Comparison of ENCODE assay signal across 8 cellular contexts in the genomic region with DNA sequence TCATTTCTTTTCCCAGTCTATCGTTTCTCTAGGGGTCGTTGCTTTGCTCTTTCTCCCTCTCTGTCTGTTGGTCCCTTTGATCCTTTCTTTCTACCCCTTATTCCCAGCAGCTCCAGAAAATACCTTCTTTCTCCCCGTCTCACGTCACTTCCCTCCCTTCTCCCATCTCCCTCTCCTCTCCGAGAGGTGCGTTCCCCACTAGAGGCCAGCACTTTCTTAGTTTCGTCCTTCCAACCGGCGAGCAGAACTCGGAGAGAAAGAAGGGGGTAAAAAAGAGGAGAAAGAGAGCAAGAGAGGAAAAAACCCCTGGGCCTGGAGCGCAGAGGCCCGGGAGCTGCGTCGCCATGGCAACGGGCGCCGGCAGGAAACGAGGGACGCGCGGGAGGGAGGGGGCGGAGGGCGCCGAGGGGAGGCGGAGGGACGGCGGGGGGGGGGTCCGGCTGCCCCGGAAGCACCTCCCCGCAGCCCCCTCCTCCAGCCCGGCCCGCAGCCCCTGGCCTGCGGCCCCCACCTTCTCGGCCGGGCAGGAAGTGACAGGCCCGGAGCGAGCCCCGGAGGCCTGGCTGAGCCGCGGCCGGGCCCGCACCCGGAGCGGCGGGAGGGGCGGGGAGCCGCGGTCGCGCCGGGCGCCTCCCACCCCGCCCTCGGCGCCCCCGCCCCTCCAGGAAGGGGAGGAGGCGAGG. TPM values are rescaled to one million over a fixed set of nuclear protein-coding genes. Genes with fewer than 3 reads are reported as not detected.
DNase-seq lines count a peak whose midpoint lies in the region; ATAC-seq, FAIRE-seq and TF ChIP-seq lines count a peak whose summit lies in the region.
"Not testable (repeated sequence)": the region's sequence is repeated elsewhere in the genome, so short reads cannot be mapped to it uniquely, and the experiment has no call there.

PHC1 (plus strand) TSS at position 477 of the 683 bp plus-strand sequence. CDS start 3,169 bp downstream, outside the sequence.

- not testable (repeated sequence) for H3K9me3 Mint-ChIP-seq in activated T-helper 1 cell treated with anti-CD3 and anti-CD28 coated beads, Interleukin-12 subunit alpha, Interleukin-12 subunit beta, Interleukin-2, Interleukin-4 antibody, amounts not matched to agents 30 ng/mL and 10 ng/mL and 1 ng/mL, durations not matched to agents 14 hours and 24 hours and 36 hours

- H3K36me3 Mint-ChIP-seq in activated T-helper 1 cell treated with anti-CD3 and anti-CD28 coated beads, Interleukin-12 subunit alpha, Interleukin-12 subunit beta, Interleukin-2, Interleukin-4 antibody, amounts not matched to agents 30 ng/mL and 10 ng/mL and 1 ng/mL, durations not matched to agents 14 hours and 24 hours and 36 hours (ENCODE audit: low read depth): not testable (repeated sequence)

- intact Hi-C loops in activated T-helper 1 cell treated with anti-CD3 and anti-CD28 coated beads, Interleukin-12 subunit alpha, Interleukin-12 subunit beta, Interleukin-2, Interleukin-4 antibody, amounts not matched to agents 30 ng/mL and 10 ng/mL and 1 ng/mL, durations not matched to agents 14 hours and 24 hours and 36 hours (cut with micrococcal nuclease): loop anchor here (1.0 to 2.0 kb wide), 4 partner anchors 24 to 217 kb away; partner anchors contain the start of genes M6PR and RIMKLB

- peak within 1 kb of the TSS; percentile 80 for H3K27ac Mint-ChIP-seq in activated T-helper 1 cell treated with anti-CD3 and anti-CD28 coated beads, Interleukin-12 subunit alpha, Interleukin-12 subunit beta, Interleukin-2, Interleukin-4 antibody, amounts not matched to agents 30 ng/mL and 10 ng/mL and 1 ng/mL, durations not matched to agents 14 hours and 24 hours and 36 hours

- ATAC-seq in GM21717 (IDR thresholded peaks at IDR 0.05; ENCODE audit: unreplicated experiment): peak; percentile 60
- peak; percentile 53 for ATAC-seq in esophagus mucosa

- not testable (repeated sequence) for H3K4me1 Mint-ChIP-seq in activated T-helper 1 cell treated with anti-CD3 and anti-CD28 coated beads, Interleukin-12 subunit alpha, Interleukin-12 subunit beta, Interleukin-2, Interleukin-4 antibody, amounts not matched to agents 30 ng/mL and 10 ng/mL and 1 ng/mL, durations not matched to agents 14 hours and 24 hours and 36 hours (ENCODE audit: low read depth)

- TF ChIP-seq CTCF in D721Med (IDR thresholded peaks at IDR 0.05; ENCODE audit: insufficient read depth, missing control alignments): peak; percentile 9

- peak within 1 kb of the TSS; percentile 71 to 74 for H3K27ac ChIP-seq in mucosa of rectum (ENCODE audit: low read depth in 2 of 2, low read length in 2 of 2)

- DNase-seq in D721Med (ENCODE audit: insufficient read length, low spot score): peak; percentile 34
- peak; percentile 22 for DNase-seq in KG1 (lab: John Stamatoyannopoulos, UW)
- peak; percentile 67 for DNase-seq in RKO (ENCODE audit: low spot score)
- DNase-seq in activated T-helper 1 cell treated with anti-CD3 and anti-CD28 coated beads, Interleukin-12 subunit alpha, Interleukin-12 subunit beta, Interleukin-2, Interleukin-4 antibody, amounts not matched to agents 30 ng/mL and 10 ng/mL and 1 ng/mL, durations not matched to agents 14 hours and 24 hours and 36 hours (ENCODE audit: low spot score): peak; percentile 64
- peak; percentile 56 to 69 for DNase-seq in stimulated activated CD8-positive, alpha-beta memory T cell treated with anti-CD3 and anti-CD28 coated beads, Interleukin-2, amount 100 ng/mL, for 1 hour (ENCODE audit: low read depth in 2 of 2)

- H3K4me1 ChIP-seq in mucosa of rectum (ENCODE audit: control insufficient read depth in 2 of 2, insufficient read depth in 2 of 2, low read length in 2 of 2): not testable (repeated sequence)

- not testable (repeated sequence) for FAIRE-seq in D721Med (lab: Jason Lieb, UNC)

- peaks cover 21% of the 10 kb centered on the region for H3K27me3 Mint-ChIP-seq in activated T-helper 1 cell treated with anti-CD3 and anti-CD28 coated beads, Interleukin-12 subunit alpha, Interleukin-12 subunit beta, Interleukin-2, Interleukin-4 antibody, amounts not matched to agents 30 ng/mL and 10 ng/mL and 1 ng/mL, durations not matched to agents 14 hours and 24 hours and 36 hours (ENCODE audit: insufficient read depth)

- not testable (repeated sequence) for H3K27me3 ChIP-seq in mucosa of rectum (ENCODE audit: control insufficient read depth in 2 of 2, insufficient read depth in 2 of 2, low read length in 2 of 2)

- H3K9ac ChIP-seq in mucosa of rectum (ENCODE audit: low read depth in 1 of 2, low read length in 2 of 2): peak within 1 kb of the TSS; percentile 66 to 68

- H3K4me3 Mint-ChIP-seq in activated T-helper 1 cell treated with anti-CD3 and anti-CD28 coated beads, Interleukin-12 subunit alpha, Interleukin-12 subunit beta, Interleukin-2, Interleukin-4 antibody, amounts not matched to agents 30 ng/mL and 10 ng/mL and 1 ng/mL, durations not matched to agents 14 hours and 24 hours and 36 hours: peak within 1 kb of the TSS; percentile 89

- H3K36me3 ChIP-seq in mucosa of rectum (ENCODE audit: control insufficient read depth in 2 of 2, insufficient read depth in 2 of 2, low read length in 2 of 2): not testable (repeated sequence)

- peak within 1 kb of the TSS; percentile 89 to 90 for H3K4me3 ChIP-seq in mucosa of rectum (ENCODE audit: low read length in 2 of 2)

- H3K9me3 ChIP-seq in mucosa of rectum (ENCODE audit: control insufficient read depth in 2 of 2, low read length in 2 of 2): not testable (repeated sequence)

RNA-seq across cellular contexts. Expression of gene PHC1, which starts in this region (rescaled TPM):
- total RNA-seq in activated T-helper 1 cell treated with anti-CD3 and anti-CD28 coated beads, Interleukin-12 subunit alpha, Interleukin-12 subunit beta, Interleukin-2, Interleukin-4 antibody, amounts not matched to agents 30 ng/mL and 10 ng/mL and 1 ng/mL, durations not matched to agents 14 hours and 24 hours and 36 hours: 9.6 and 11.3 TPM in 2 replicates
- total RNA-seq in esophagus mucosa: 14.5 TPM

Comparison
In these comparisons a context has a peak if more than half of its experiments do, and no peak if none do; other contexts are left out.
1. Peak in every context shown above with its lines: DNase-seq, ATAC-seq, H3K4me3 ChIP-seq and H3K27ac ChIP-seq.